In genomic region chr9:131091352-131091992, GRCh38 we compare ENCODE assay signal across 18 cellular contexts. TPM values are rescaled to one million over a fixed set of nuclear protein-coding genes. Genes with fewer than 3 reads are reported as not detected.
DNase-seq lines count a peak whose midpoint lies in the region; ATAC-seq, FAIRE-seq and TF ChIP-seq lines count a peak whose summit lies in the region.
"Had no signal": no experiment of that assay in that cellular context is flagged by ENCODE, and none has a peak within 500 bp of the region (broad histone marks: within the 10 kb centered on the region; RNA-seq: fewer than 3 reads in every experiment).

No MANE protein-coding gene starts in this region.

- no peak overlapping the region for H4K8ac ChIP-seq in neuronal stem cell (ENCODE audit: low read depth, low read length)

- peak overlapping the region; percentile 26 for H3K23ac ChIP-seq in neuronal stem cell (ENCODE audit: low read depth, low read length, poor library complexity)

- peaks cover 5% of the 10 kb centered on the region for H3K9me1 ChIP-seq in K562 (ENCODE audit: control insufficient read depth, insufficient read depth, low read length)

- H2AK5ac ChIP-seq in neuronal stem cell (ENCODE audit: low read depth, low read length), result no peak overlapping the region

- peaks cover 68 to 88% of the 10 kb centered on the region in 2 experiments for H3K27me3 ChIP-seq in K562 (ENCODE audit: control insufficient read depth in 2 of 2, insufficient read depth in 2 of 2, low read length in 2 of 2)
- H3K27me3 ChIP-seq in neuronal stem cell (ENCODE audit: control insufficient read depth in 3 of 3, insufficient read depth in 3 of 3, low read depth in 1 of 3, low read length in 3 of 3), result peaks cover 0 to 63% (median 0%) of the 10 kb centered on the region in 3 experiments
- H3K27me3 ChIP-seq in sigmoid colon, result peaks cover 2 to 47% (median 35%) of the 10 kb centered on the region in 3 donors

- no peak for ATAC-seq in K562

- H3K14ac ChIP-seq in neuronal stem cell (ENCODE audit: low read length), result no peak overlapping the region

- no peaks in the 10 kb centered on the region for H3K36me3 ChIP-seq in K562 (ENCODE audit: control insufficient read depth, insufficient read depth, low read length)
- no peaks in the 10 kb centered on the region for H3K36me3 ChIP-seq in neuronal stem cell (replicated peaks in 1 of 2; ENCODE audit: control insufficient read depth in 2 of 2, insufficient read depth in 2 of 2, low read length in 2 of 2)
- no peaks in the 10 kb centered on the region for H3K36me3 ChIP-seq in sigmoid colon

- H3K4ac ChIP-seq in neuronal stem cell (ENCODE audit: low read length), result no peak overlapping the region

- H2AFZ ChIP-seq in K562 (ENCODE audit: low read depth, low read length) (no peak overlapping the region), neuronal stem cell (ENCODE audit: low read length) (no peak overlapping the region)
- H2AFZ ChIP-seq: GM23248 had no signal

- H3K4me1 ChIP-seq in K562 (replicated peaks in 1 of 2; ENCODE audit: control insufficient read depth in 2 of 2, insufficient read depth in 2 of 2, low read length in 2 of 2), result peaks cover 1 to 33% of the 10 kb centered on the region in 2 experiments; a peak in 4 of 5 replicates
- peaks cover 0 to 4% of the 10 kb centered on the region in 2 donors for H3K4me1 ChIP-seq in neuronal stem cell (ENCODE audit: control insufficient read depth in 2 of 2, insufficient read depth in 1 of 2, low read depth in 1 of 2, low read length in 2 of 2)
- peaks cover 0 to 8% (median 4%) of the 10 kb centered on the region in 4 donors for H3K4me1 ChIP-seq in sigmoid colon

- H4K20me1 ChIP-seq in K562 (replicated peaks; ENCODE audit: control insufficient read depth, insufficient read depth, low read length), result peaks cover 55% of the 10 kb centered on the region

- intact Hi-C loops in K562 (cut with micrococcal nuclease) (no loop called here), sigmoid colon (cut with DNase I) (no loop called here), posterior cingulate gyrus (cut with DNase I) (no loop called here)

- TF ChIP-seq CTCF in K562 (IDR thresholded peaks at IDR 0.05 in 2 of 3, conservative IDR thresholded peaks at IDR 0.05 in 1 of 3; ENCODE audit: insufficient read depth in 2 of 3, low read depth in 1 of 3, low read length in 3 of 3), result no peak
- TF ChIP-seq CTCF in sigmoid colon (IDR thresholded peaks at IDR 0.05), result no peak

- H3K4me2 ChIP-seq in K562 (ENCODE audit: insufficient read depth, low read length) (no peak overlapping the region), neuronal stem cell (ENCODE audit: insufficient read depth, low read length, poor library complexity, severe bottlenecking) (no peak overlapping the region)

- POLR2A ChIA-PET in K562 (lab: Yijun Ruan, JAX), result interaction anchor here (75.1 to 99.3 kb wide), 2 partner anchors 5 to 23 kb away, joined by 3336 read pairs; partner anchors contain the start of genes AIF1L and NUP214

- no peaks in the 10 kb centered on the region for H3K79me1 ChIP-seq in neuronal stem cell (ENCODE audit: low read depth, low read length)

- H2BK15ac ChIP-seq in neuronal stem cell (ENCODE audit: low read length), result no peak overlapping the region

- TF ChIP-seq EP300 in K562 (IDR thresholded peaks at IDR 0.05; ENCODE audit: low read length) (no peak), sigmoid colon (IDR thresholded peaks at IDR 0.05) (no peak)

- no peak for TF ChIP-seq RAD21 in K562 (CRISPR knock-in tag; conservative IDR thresholded peaks at IDR 0.05 in 1 of 2, IDR thresholded peaks at IDR 0.05 in 1 of 2)

- no peak overlapping the region for H4K91ac ChIP-seq in neuronal stem cell (ENCODE audit: low read depth, low read length, poor library complexity)

- H3K9ac ChIP-seq in K562 (ENCODE audit: insufficient read depth in 1 of 2, low read depth in 2 of 2, low read length in 2 of 2), result peak overlapping the region in 1 of 2 experiments; percentile 56; a peak in 2 of 4 replicates
- no peak overlapping the region for H3K9ac ChIP-seq in neuronal stem cell (ENCODE audit: low read depth, low read length, poor library complexity)
- H3K9ac ChIP-seq: GM23248 had no signal

- H2BK12ac ChIP-seq in neuronal stem cell (ENCODE audit: low read length), result no peak overlapping the region

- in situ Hi-C loops in K562 (cut with MboI), result no loop called here

- TF ChIP-seq POLR2A in K562 (conservative IDR thresholded peaks at IDR 0.05) (no peak), sigmoid colon (IDR thresholded peaks at IDR 0.05) (no peak), H54 (IDR thresholded peaks at IDR 0.05; ENCODE audit: low read depth, low read length) (no peak)

- no peak overlapping the region for H2BK5ac ChIP-seq in neuronal stem cell (ENCODE audit: low read length)

- no TSS peak for BruUV-seq in K562 (replicated peaks; lab: Mats Ljungman, UMichigan)

- no peak overlapping the region for H2BK120ac ChIP-seq in neuronal stem cell (ENCODE audit: low read depth, low read length)

- H3K9me3 ChIP-seq in K562 (replicated peaks; ENCODE audit: control insufficient read depth, insufficient read depth, low read depth, low read length) (no peaks in the 10 kb centered on the region), neuronal stem cell (replicated peaks in 1 of 2; ENCODE audit: control insufficient read depth in 2 of 2, insufficient read depth in 1 of 2, low read depth in 1 of 2, low read length in 2 of 2) (no peaks in the 10 kb centered on the region), sigmoid colon (no peaks in the 10 kb centered on the region)

- H3K79me2 ChIP-seq in K562 (ENCODE audit: control insufficient read depth, insufficient read depth, low read length), result no peaks in the 10 kb centered on the region

- WGBS in K562 (ENCODE audit: insufficient coverage, low coverage, missing lambda C conversion rate), result 16% methylated on average over 19 of the region's 19 CpGs
- no CpG with 5 or more reads among the region's 19 CpGs for WGBS in neuronal stem cell (ENCODE audit: extremely low coverage in 2 of 2, insufficient read length in 2 of 2, insufficient replicate concordance in 1 of 2), 2 donors
- 75 to 85% methylated on average over 19 of the region's 19 CpGs for WGBS in sigmoid colon, 2 donors

- FAIRE-seq in K562 (lab: Jason Lieb, UNC), result no peak
- no peak for FAIRE-seq in H54 (lab: Jason Lieb, UNC)
- FAIRE-seq: G401.6, GM12891 had no signal

- H3K27ac ChIP-seq in K562 (ENCODE audit: extremely low read depth, low read depth, low read length) (no peak overlapping the region), neuronal stem cell (replicated peaks; ENCODE audit: low read length) (no peak overlapping the region), sigmoid colon (no peak overlapping the region)
- H3K27ac ChIP-seq: 22Rv1, GM23248 had no signal

- DNase-seq in NCI-H1417 (lab: John Stamatoyannopoulos, UW) (peak in 2 of 3 experiments; percentile 19 to 60), NCI-H1417 treated with DMSO at 0.1 percent for 48 hours (lab: John Stamatoyannopoulos, UW) (no peak), NCI-H1092 treated with DMSO at 0.1 percent for 48 hours (lab: John Stamatoyannopoulos, UW) (peak; percentile 7), K562 (ENCODE audit: extremely low read depth in 1 of 4, low spot score in 3 of 4) (peak in 1 of 4 experiments; percentile 64), neuronal stem cell (ENCODE audit: low spot score) (no peak), sigmoid colon (no peak), posterior cingulate gyrus (no peak), H54 (ENCODE audit: insufficient read length, low spot score) (no peak)
- DNase-seq: Calu3; CD8-positive, alpha-beta memory T cell; DMS 273 treated with DMSO at 0.1 percent for 48 hours; DMS79 treated with DMSO at 0.1 percent for 48 hours; EL; GM23248; H9 had no signal

- H3K18ac ChIP-seq in neuronal stem cell (ENCODE audit: low read length), result peak overlapping the region; percentile 23

- H3K4me3 ChIP-seq in K562, result no peak overlapping the region
- no peak overlapping the region for H3K4me3 ChIP-seq in neuronal stem cell (ENCODE audit: low read length in 2 of 2)
- H3K4me3 ChIP-seq in sigmoid colon, result no peak overlapping the region
- H3K4me3 ChIP-seq: GM23248 had no signal

- CTCF ChIA-PET in K562 (lab: Yijun Ruan, JAX; ENCODE audit: low intra/inter-chr PET ratio), result no interaction called here

RNA-seq across cellular contexts. Expression of gene AIF1L, which starts 4.9 kb away (rescaled TPM):
- total RNA-seq in K562 (2011; cell fraction: chromatin; rRNA removed; ENCODE audit: low replicate concordance), result 2.2 and 5.3 TPM in 2 replicates
- total RNA-seq in K562 (2011; cell fraction: nucleolus; rRNA removed), result 2.8 and 4.3 TPM in 2 replicates
- total RNA-seq in K562 (2011; cell fraction: nucleoplasm; rRNA removed), result 4.3 and 5.2 TPM in 2 replicates
- 0.86 and 1.1 TPM in 2 replicates for total RNA-seq in K562 (2014; rRNA removed)
- 1.3 and 1.5 TPM in 2 replicates for total RNA-seq in K562 (2014; rRNA removed; fragmentation: Illumina TruSeq; extraction: Trizol)
- 0.68 and 0.76 TPM in 2 replicates for total RNA-seq in K562 (2015; rRNA removed; fragmentation: Illumina TruSeq; extraction: Trizol)
- 1.7 and 2.0 TPM in 2 replicates for total RNA-seq in K562 (2021)
- 5.9 and 9.1 TPM in 2 replicates for polyA plus RNA-seq in K562 (2011; rRNA removed)
- polyA plus RNA-seq in K562 (2011; cell fraction: cytosol; rRNA removed), result 4.5 and 4.9 TPM in 2 replicates
- 3.3 and 4.2 TPM in 2 replicates for polyA plus RNA-seq in K562 (2011; cell fraction: nucleus; rRNA removed)
- polyA plus RNA-seq in K562 (2012), result 2.7 and 2.8 TPM in 2 replicates
- polyA plus RNA-seq in K562 (2014; fragmentation: Illumina TruSeq; extraction: Trizol), result 2.3 and 2.6 TPM in 2 replicates
- polyA plus RNA-seq in K562 (2014; fragmentation: Nextera tagmentation; extraction: Ambion mirVana), result under 1 TPM; 0.34 to 0.77 TPM
- polyA plus RNA-seq in K562 (2014; rRNA removed), result 1.6 TPM in 2 replicates
- 6.6 and 8.9 TPM in 2 replicates for polyA minus RNA-seq in K562 (2011; rRNA and poly(A)+ RNA removed)
- polyA minus RNA-seq in K562 (2011; cell fraction: cytosol; rRNA and poly(A)+ RNA removed), result 1.5 and 4.4 TPM in 2 replicates
- 1.1 and 1.9 TPM in 2 replicates for polyA minus RNA-seq in K562 (2011; cell fraction: nucleus; rRNA and poly(A)+ RNA removed)
- 90.6 TPM for polyA plus RNA-seq in neuronal stem cell (2013, experiment 1 of 2)
- polyA plus RNA-seq in neuronal stem cell (2013, experiment 2 of 2), result 91.1 TPM
- 10 to 100 TPM in 1 of 4 donors, 1 to 10 TPM in 3; 2.5 to 11.6 (median 3.9) TPM for total RNA-seq in sigmoid colon
- polyA plus RNA-seq in sigmoid colon, result 1 to 10 TPM; 2.4 to 3.9 (median 3.2) TPM
- total RNA-seq: GM23248 had no signal
- polyA plus RNA-seq: CD8-positive, alpha-beta memory T cell had no signal

RNA-seq across cellular contexts. Expression of gene NUP214, which starts 33.9 kb away (rescaled TPM):
- total RNA-seq in K562 (2011; cell fraction: chromatin; rRNA removed; ENCODE audit: low replicate concordance), result 1,024 and 1,416 TPM in 2 replicates
- 573 and 642 TPM in 2 replicates for total RNA-seq in K562 (2011; cell fraction: nucleolus; rRNA removed)
- 885 and 1,103 TPM in 2 replicates for total RNA-seq in K562 (2011; cell fraction: nucleoplasm; rRNA removed)
- total RNA-seq in K562 (2014; rRNA removed) (62.4 and 102 TPM in 2 replicates), K562 (2014; rRNA removed; fragmentation: Illumina TruSeq; extraction: Trizol) (123 and 134 TPM in 2 replicates), K562 (2015; rRNA removed; fragmentation: Illumina TruSeq; extraction: Trizol) (133 and 136 TPM in 2 replicates), K562 (2021) (332 and 336 TPM in 2 replicates), sigmoid colon (10 to 100 TPM; 28.5 to 87.5 (median 38.9) TPM)
- polyA plus RNA-seq in K562 (2011; rRNA removed) (56.9 and 113 TPM in 2 replicates), K562 (2014; fragmentation: Illumina TruSeq; extraction: Trizol) (207 and 246 TPM in 2 replicates), K562 (2014; fragmentation: Nextera tagmentation; extraction: Ambion mirVana) (10 to 100 TPM; 78.9 to 81.6 TPM), K562 (2014; rRNA removed) (97.1 and 106 TPM in 2 replicates), sigmoid colon (10 to 100 TPM in 2 of 3 donors, 1 to 10 TPM in 1; 9.2 to 22.0 (median 21.0) TPM)
- 104 and 108 TPM in 2 replicates for polyA plus RNA-seq in K562 (2011; cell fraction: cytosol; rRNA removed)
- 257 and 304 TPM in 2 replicates for polyA plus RNA-seq in K562 (2011; cell fraction: nucleus; rRNA removed)
- polyA plus RNA-seq in K562 (2012), result 133 and 153 TPM in 2 replicates
- polyA minus RNA-seq in K562 (2011; rRNA and poly(A)+ RNA removed), result 271 and 342 TPM in 2 replicates
- polyA minus RNA-seq in K562 (2011; cell fraction: cytosol; rRNA and poly(A)+ RNA removed), result 256 and 329 TPM in 2 replicates
- polyA minus RNA-seq in K562 (2011; cell fraction: nucleus; rRNA and poly(A)+ RNA removed), result 324 and 515 TPM in 2 replicates
- polyA plus RNA-seq in neuronal stem cell (2013, experiment 1 of 2), result 22.4 TPM
- 21.0 TPM for polyA plus RNA-seq in neuronal stem cell (2013, experiment 2 of 2)

Comparison
In these comparisons a context has a peak if more than half of its experiments do, and no peak if none do; other contexts are left out.
1. DNase-seq: peak in NCI-H1417 (2 of 3) and NCI-H1092 treated with DMSO at 0.1 percent for 48 hours (single experiment); none in NCI-H1417 treated with DMSO at 0.1 percent for 48 hours (single experiment), neuronal stem cell (single experiment), sigmoid colon (single experiment), posterior cingulate gyrus (0 of 10) and H54 (single experiment).